In genomic region chr20:37285664-37286374, GRCh38 we compare ENCODE assay signal across 20 cellular contexts. TPM values are rescaled to one million over a fixed set of nuclear protein-coding genes. Genes with fewer than 3 reads are reported as not detected.
"Had no signal": no experiment of that assay in that cellular context is flagged by ENCODE, and none has a peak within 500 bp of the region (broad histone marks: within the 10 kb centered on the region; RNA-seq: fewer than 3 reads in every experiment).

No MANE protein-coding gene starts in this region.

- H3K4me3 ChIP-seq: esophagus squamous epithelium, lung, suprapubic skin, transverse colon had no signal

- H3K27ac ChIP-seq: esophagus squamous epithelium, suprapubic skin, transverse colon had no signal

- DNase-seq: activated CD4-positive, alpha-beta T cell treated with anti-CD3 and anti-CD28 coated beads for 36 hours; activated CD4-positive, alpha-beta T cell treated with anti-CD3 and anti-CD28 coated beads, Interleukin-2, amount 50 U/mL, for 48 hours; activated gamma-delta T cell treated with Interleukin-2 at 50 U/mL for 16 hours; effector memory CD8-positive, alpha-beta T cell; esophagus squamous epithelium; hippocampal formation; islet precursor cell; left colon; natural killer cell; nucleus accumbens; retina; T-helper 2 cell; transverse colon had no signal

- H3K9me3 Mint-ChIP-seq: activated T-helper 1 cell treated with anti-CD3 and anti-CD28 coated beads, Interleukin-12 subunit alpha, Interleukin-12 subunit beta, Interleukin-2, Interleukin-4 antibody, amounts not matched to agents 30 ng/mL and 10 ng/mL and 1 ng/mL, durations not matched to agents 14 hours and 24 hours and 36 hours; effector memory CD8-positive, alpha-beta T cell; natural killer cell; stimulated activated naive CD8-positive, alpha-beta T cell treated with anti-CD3 and anti-CD28 coated beads, Interleukin-15, Interleukin-2, amounts not matched to agents 100 ng/mL and 50 ng/mL, for 24 hours had no signal

- H3K4me1 Mint-ChIP-seq: natural killer cell had no signal

- H3K36me3 Mint-ChIP-seq: activated naive CD8-positive, alpha-beta T cell; natural killer cell had no signal

- H3K4me3 Mint-ChIP-seq: activated CD4-positive, alpha-beta T cell treated with anti-CD3 and anti-CD28 coated beads for 36 hours; activated naive CD8-positive, alpha-beta T cell; activated T-helper 1 cell treated with anti-CD3 and anti-CD28 coated beads, Interleukin-12 subunit alpha, Interleukin-12 subunit beta, Interleukin-2, Interleukin-4 antibody, amounts not matched to agents 30 ng/mL and 10 ng/mL and 1 ng/mL, durations not matched to agents 14 hours and 24 hours and 36 hours; effector memory CD8-positive, alpha-beta T cell; natural killer cell; stimulated activated naive CD8-positive, alpha-beta T cell treated with anti-CD3 and anti-CD28 coated beads, Interleukin-15, Interleukin-2, amounts not matched to agents 100 ng/mL and 50 ng/mL, for 24 hours had no signal

- FAIRE-seq: TTC549 had no signal

- H3K27ac Mint-ChIP-seq: activated CD4-positive, alpha-beta T cell treated with anti-CD3 and anti-CD28 coated beads for 36 hours; activated T-helper 1 cell treated with anti-CD3 and anti-CD28 coated beads, Interleukin-12 subunit alpha, Interleukin-12 subunit beta, Interleukin-2, Interleukin-4 antibody, amounts not matched to agents 30 ng/mL and 10 ng/mL and 1 ng/mL, durations not matched to agents 14 hours and 24 hours and 36 hours; effector memory CD8-positive, alpha-beta T cell; natural killer cell; stimulated activated naive CD8-positive, alpha-beta T cell treated with anti-CD3 and anti-CD28 coated beads, Interleukin-15, Interleukin-2, amounts not matched to agents 100 ng/mL and 50 ng/mL, for 24 hours had no signal

- H3K27me3 ChIP-seq: suprapubic skin, transverse colon had no signal

- H3K9me3 ChIP-seq: esophagus squamous epithelium, suprapubic skin, transverse colon had no signal

- H3K27me3 Mint-ChIP-seq: activated naive CD8-positive, alpha-beta T cell; stimulated activated naive CD8-positive, alpha-beta T cell treated with anti-CD3 and anti-CD28 coated beads, Interleukin-15, Interleukin-2, amounts not matched to agents 100 ng/mL and 50 ng/mL, for 24 hours had no signal

- H3K36me3 ChIP-seq: esophagus squamous epithelium, suprapubic skin, transverse colon had no signal

RNA-seq across cellular contexts. Expression of gene GHRH, which starts 24.2 kb away (rescaled TPM):
- total RNA-seq: activated CD4-positive, alpha-beta T cell treated with anti-CD3 and anti-CD28 coated beads for 36 hours; activated T-helper 1 cell treated with anti-CD3 and anti-CD28 coated beads, Interleukin-12 subunit alpha, Interleukin-12 subunit beta, Interleukin-2, Interleukin-4 antibody, amounts not matched to agents 30 ng/mL and 10 ng/mL and 1 ng/mL, durations not matched to agents 14 hours and 24 hours and 36 hours; dermis microvascular lymphatic vessel endothelial cell; esophagus squamous epithelium; left colon; lung; natural killer cell; suprapubic skin; transverse colon had no signal
- polyA plus RNA-seq: lung had no signal
